Comparison of ENCODE assay signal across 32 cellular contexts in the genomic region with DNA sequence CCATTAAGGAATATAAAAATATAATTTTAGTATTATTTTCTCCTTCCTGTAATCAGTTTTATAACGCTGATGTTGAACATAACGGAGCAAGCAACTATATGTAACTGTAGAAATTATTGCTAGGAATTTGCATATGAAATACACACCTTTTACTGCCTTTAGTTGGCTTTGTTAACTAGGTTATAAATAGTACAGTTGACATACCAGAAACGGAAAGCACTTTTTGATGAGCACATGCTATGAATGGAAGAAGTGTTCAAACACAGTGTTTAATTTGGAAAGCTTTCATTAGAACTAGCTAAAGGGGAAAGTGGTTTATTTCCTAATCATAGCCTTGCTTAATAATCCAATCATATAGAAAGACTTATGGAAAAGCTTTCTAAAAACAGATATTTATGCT.
"Had no signal": no experiment of that assay in that cellular context is flagged by ENCODE, and none has a peak within 500 bp of the region (broad histone marks: within the 10 kb centered on the region; RNA-seq: fewer than 3 reads in every experiment).

No MANE protein-coding gene starts in this region.

- H3K27me3 ChIP-seq: ascending aorta, cardiac muscle cell, MG63 had no signal

- H3K4me1 ChIP-seq: ascending aorta had no signal

- H3K36me3 ChIP-seq: ascending aorta, cardiac muscle cell, MG63, WERI-Rb-1 had no signal

- H3K27ac ChIP-seq: ascending aorta, cardiac muscle cell, WERI-Rb-1 had no signal

- ATAC-seq: activated CD8-positive, alpha-beta T cell treated with anti-CD3 and anti-CD28 coated beads for 36 hours; activated T-cell treated with anti-CD3 and anti-CD28 coated beads, Interleukin-2, amount 50 U/mL, for 72 hours; activated T-helper 17 cell treated with anti-CD3 and anti-CD28 coated beads, Interleukin-2, amount 50 U/mL, for 72 hours had no signal

- H3K4me3 ChIP-seq: ascending aorta, cardiac muscle cell, MG63 had no signal

- H3K9me3 ChIP-seq: ascending aorta, MG63 had no signal

- DNase-seq: activated CD4-positive, alpha-beta T cell treated with anti-CD3 and anti-CD28 coated beads, Interleukin-2, amount 10 ng/mL, durations not matched to agents 24 days and 14 days; activated CD4-positive, alpha-beta T cell treated with anti-CD3 and anti-CD28 coated beads, Interleukin-2, amount 50 U/mL, for 4 hours; activated CD8-positive, alpha-beta T cell treated with anti-CD3 and anti-CD28 coated beads for 36 hours; activated gamma-delta T cell; activated naive CD4-positive, alpha-beta T cell treated with Interleukin-2 at 50 U/mL for 16 hours; activated naive CD8-positive, alpha-beta T cell treated with anti-CD3 and anti-CD28 coated beads, Interleukin-2, amount 10 ng/mL, durations not matched to agents 7 days and 5 days; activated T-cell treated with anti-CD3 and anti-CD28 coated beads, Interleukin-2, amount 50 U/mL, for 1 hour; activated T-cell treated with anti-CD3 and anti-CD28 coated beads, Interleukin-2, amount 50 U/mL, for 72 hours; amygdala; Kasumi-1; KBM-7; MG63; MV-4-11; NCI-H1092; NCI-H1436 treated with DMSO at 0.1 percent for 48 hours; NCI-H1694 treated with DMSO at 0.1 percent for 48 hours; NCI-H2029; NCI-H2107; NCI-H2171; NCI-H510A; NCI-H69; NCI-H82; OCI-M1; Right ventricle myocardium superior; SW 1271; T-helper 1 cell; T-helper 2 cell; T-helper 9 cell; WERI-Rb-1 had no signal
